24 cellular contexts compared by ENCODE assay signal in genomic region chr4:23733476-23733875, GRCh38.
"Had no signal": no experiment of that assay in that cellular context is flagged by ENCODE, and none has a peak within 500 bp of the region (broad histone marks: within the 10 kb centered on the region; RNA-seq: fewer than 3 reads in every experiment).

No MANE protein-coding gene starts in this region.

- H3K27me3 ChIP-seq: esophagus muscularis mucosa, foreskin keratinocyte, gastroesophageal sphincter, heart left ventricle, right lobe of liver, tibial nerve, upper lobe of right lung had no signal

- H3K9me3 ChIP-seq: esophagus muscularis mucosa, gastroesophageal sphincter, heart left ventricle, lower lobe of right lung, psoas muscle, right lobe of liver, thoracic aorta, tibial nerve, upper lobe of right lung had no signal

- H3K4me1 ChIP-seq: foreskin keratinocyte, gastroesophageal sphincter, right lobe of liver, tibial nerve, upper lobe of right lung had no signal

- H3K36me3 ChIP-seq: esophagus muscularis mucosa, gastroesophageal sphincter, heart left ventricle, lower lobe of right lung, right lobe of liver, thoracic aorta, tibial nerve, upper lobe of right lung had no signal

- DNase-seq: dermis blood vessel endothelial cell; effector memory CD4-positive, alpha-beta T cell; foreskin keratinocyte; heart left ventricle; hippocampal formation; immature natural killer cell; left ventricle myocardium superior; lower lobe of right lung; naive thymus-derived CD4-positive, alpha-beta T cell; nephron progenitor cell; nucleus accumbens; posterior cingulate gyrus; psoas muscle; retina; right lobe of liver; stimulated activated CD4-positive, alpha-beta T cell treated with anti-CD3 and anti-CD28 coated beads, Interleukin-15, amount 100 ng/mL, for 24 hours; stimulated activated CD4-positive, alpha-beta T cell treated with anti-CD3 and anti-CD28 coated beads, Interleukin-2, amount 100 ng/mL, for 48 hours; stimulated activated naive B cell treated with anti-CD40 and anti-IgM and Interleukin-4, amounts not matched to agents 10 μg/mL and 1 μg/mL and 100 μg/mL, for 72 hours; upper lobe of right lung had no signal

- H3K27ac ChIP-seq: coronary artery, esophagus muscularis mucosa, foreskin keratinocyte, gastroesophageal sphincter, heart left ventricle, lower lobe of right lung, psoas muscle, right lobe of liver, thoracic aorta, tibial nerve, upper lobe of right lung had no signal

- H3K4me3 ChIP-seq: coronary artery, esophagus muscularis mucosa, gastroesophageal sphincter, heart left ventricle, lower lobe of right lung, psoas muscle, right lobe of liver, thoracic aorta, tibial nerve, upper lobe of right lung had no signal
